9 cellular contexts compared by ENCODE assay signal in genomic region chr12:26298785-26299621, GRCh38.
DNase-seq lines count a peak whose midpoint lies in the region; ATAC-seq, FAIRE-seq and TF ChIP-seq lines count a peak whose summit lies in the region.
"Had no signal": no experiment of that assay in that cellular context is flagged by ENCODE, and none has a peak within 500 bp of the region (broad histone marks: within the 10 kb centered on the region; RNA-seq: fewer than 3 reads in every experiment).

No MANE protein-coding gene starts in this region.

- peaks cover 28% of the 10 kb centered on the region for H3K4me1 Mint-ChIP-seq in activated T-cell treated with anti-CD3 and anti-CD28 coated beads, Interleukin-2, amount 50 U/mL, for 72 hours (ENCODE audit: low read depth)

- peaks cover 30% of the 10 kb centered on the region for H3K27me3 Mint-ChIP-seq in activated T-cell treated with anti-CD3 and anti-CD28 coated beads, Interleukin-2, amount 50 U/mL, for 72 hours (ENCODE audit: low read depth)

- H3K4me1 ChIP-seq in kidney (ENCODE audit: control insufficient read depth in 1 of 2, insufficient read depth in 1 of 2, low read depth in 1 of 2, low read length in 2 of 2) (no peaks in the 10 kb centered on the region), tibial artery (peaks cover 0 to 19% (median 8%) of the 10 kb centered on the region in 4 donors)

- H3K27ac ChIP-seq in kidney (ENCODE audit: low read depth in 2 of 2, low read length in 2 of 2) = peak overlapping the region in 1 of 2 donors; percentile 17
- peak overlapping the region; percentile 66 to 76 for H3K27ac ChIP-seq in tibial artery

- H3K4me3 Mint-ChIP-seq in activated T-cell treated with anti-CD3 and anti-CD28 coated beads, Interleukin-2, amount 50 U/mL, for 72 hours = peak overlapping the region in 1 of 2 donors; percentile 39

- peak overlapping the region; percentile 52 for H3K4me3 ChIP-seq in NB4 (ENCODE audit: low read depth, low read length)
- peak overlapping the region; percentile 14 for H3K4me3 ChIP-seq in astrocyte of the spinal cord (ENCODE audit: low read depth, low read length)
- H3K4me3 ChIP-seq in kidney (ENCODE audit: low read length in 2 of 2) = no peak overlapping the region
- peak overlapping the region; percentile 31 to 45 for H3K4me3 ChIP-seq in tibial artery

- TF ChIP-seq POLR2A in NB4 (IDR thresholded peaks at IDR 0.05; ENCODE audit: extremely low read depth, insufficient read length) = no peak

- intact Hi-C loops in kidney (cut with DNase I) (no loop called here), tibial artery (cut with DNase I; ENCODE audit: low total_unique reads) (loop anchor here (10.0 kb wide), 1 partner anchor 226 kb away; no protein-coding TSS in a partner anchor)

- peak; percentile 72 for FAIRE-seq in kidney (lab: Jason Lieb, UNC)
- FAIRE-seq: G401.6 had no signal

- H3K27me3 ChIP-seq in tibial artery = no peaks in the 10 kb centered on the region

- no peak overlapping the region for H3K27ac Mint-ChIP-seq in activated T-cell treated with anti-CD3 and anti-CD28 coated beads, Interleukin-2, amount 50 U/mL, for 72 hours

- peak; percentile 9 for DNase-seq in activated T-cell treated with anti-CD3 and anti-CD28 coated beads, Interleukin-2, amount 50 U/mL, for 72 hours
- DNase-seq in activated T-cell treated with anti-CD3 and anti-CD28 coated beads for 4 hours (no peak), NB4 (ENCODE audit: low read depth) (peak; percentile 96), astrocyte of the spinal cord (ENCODE audit: low read depth, low spot score) (peak; percentile 89), kidney (no peak), tibial artery (no peak), GF-D8 (lab: John Stamatoyannopoulos, UW) (no peak)

- in situ Hi-C loops in astrocyte of the spinal cord (cut with HindIII; ENCODE audit: low sequenced_read_pairs) = no loop called here

- peak; percentile 35 for TF ChIP-seq CTCF in NB4 (IDR thresholded peaks at IDR 0.05; ENCODE audit: low read depth, low read length)
- peak; percentile 35 for TF ChIP-seq CTCF in astrocyte of the spinal cord (IDR thresholded peaks at IDR 0.05; ENCODE audit: low read depth, low read length)
- TF ChIP-seq CTCF in kidney (IDR thresholded peaks at IDR 0.05; ENCODE audit: borderline replicate concordance, extremely low read depth, insufficient read depth) = no peak
- TF ChIP-seq CTCF in tibial artery (IDR thresholded peaks at IDR 0.05) = peak in 1 of 2 experiments; percentile 49

- H3K9me3 ChIP-seq in kidney (ENCODE audit: control insufficient read depth in 1 of 2, low read length in 2 of 2) = no peaks in the 10 kb centered on the region
- no peaks in the 10 kb centered on the region for H3K9me3 ChIP-seq in tibial artery

- no peak overlapping the region for H3K9ac ChIP-seq in kidney (ENCODE audit: low read length in 2 of 2)

- H3K36me3 ChIP-seq in kidney (ENCODE audit: control insufficient read depth in 1 of 2, insufficient read depth in 2 of 2, low read length in 2 of 2) = no peaks in the 10 kb centered on the region
- H3K36me3 ChIP-seq in tibial artery = no peaks in the 10 kb centered on the region

- ATAC-seq in activated T-cell treated with anti-CD3 and anti-CD28 coated beads, Interleukin-2, amount 50 U/mL, for 72 hours (replicated peaks in 1 of 2) = peak; percentile 92 to 93
- ATAC-seq in HG02642 (IDR thresholded peaks at IDR 0.05; ENCODE audit: poor library complexity, unreplicated experiment) = peak; percentile 98

- peaks cover 0 to 2% of the 10 kb centered on the region in 2 donors for H3K36me3 Mint-ChIP-seq in activated T-cell treated with anti-CD3 and anti-CD28 coated beads, Interleukin-2, amount 50 U/mL, for 72 hours (ENCODE audit: insufficient read depth in 2 of 2)

- peaks cover 2% of the 10 kb centered on the region in 2 donors for H3K9me3 Mint-ChIP-seq in activated T-cell treated with anti-CD3 and anti-CD28 coated beads, Interleukin-2, amount 50 U/mL, for 72 hours

Comparison
In these comparisons a context has a peak if more than half of its experiments do, and no peak if none do; other contexts are left out.
1. DNase-seq: peak in activated T-cell treated with anti-CD3 and anti-CD28 coated beads, Interleukin-2, amount 50 U/mL, for 72 hours (2 of 2), NB4 (single experiment) and astrocyte of the spinal cord (single experiment); none in activated T-cell treated with anti-CD3 and anti-CD28 coated beads for 4 hours (single experiment), kidney (single experiment), tibial artery (0 of 2) and GF-D8 (single experiment).
2. H3K4me3 ChIP-seq: peak in NB4 (single experiment), astrocyte of the spinal cord (single experiment) and tibial artery (2 of 2); none in kidney (0 of 2).